25 cellular contexts compared by ENCODE assay signal in genomic region chr14:77436042-77436441, GRCh38. TPM values are rescaled to one million over a fixed set of nuclear protein-coding genes. Genes with fewer than 3 reads are reported as not detected.
DNase-seq lines count a peak whose midpoint lies in the region; ATAC-seq, FAIRE-seq and TF ChIP-seq lines count a peak whose summit lies in the region.
"Had no signal": no experiment of that assay in that cellular context is flagged by ENCODE, and none has a peak within 500 bp of the region (broad histone marks: within the 10 kb centered on the region; RNA-seq: fewer than 3 reads in every experiment).

No MANE protein-coding gene starts in this region.

- TF ChIP-seq CTCF in SK-N-SH (IDR thresholded peaks at IDR 0.05), result no peak
- no peak for TF ChIP-seq CTCF in endothelial cell of umbilical vein (IDR thresholded peaks at IDR 0.05; ENCODE audit: extremely low read depth in 1 of 2, insufficient read depth in 1 of 2, low read depth in 1 of 2, low read length in 2 of 2)

- DNase-seq in SK-N-SH, result no peak
- DNase-seq in RKO (ENCODE audit: low spot score), result peak; percentile 41
- DNase-seq in endothelial cell of umbilical vein (ENCODE audit: low read depth, low spot score), result no peak
- DNase-seq in nucleus accumbens (lab: John Stamatoyannopoulos, UW), result no peak
- no peak for DNase-seq in RCC 7860 (ENCODE audit: low spot score)
- DNase-seq in aorta, result no peak
- DNase-seq: ACHN; BE2C; CD8-positive, alpha-beta memory T cell; DMS 273 treated with DMSO at 0.1 percent for 48 hours; DMS79; IMR-90; KG1; NCI-H1048; NCI-H1417; NCI-H1694; NCI-H2029 treated with DMSO at 0.1 percent for 48 hours; NCI-H446 treated with DMSO at 0.1 percent for 48 hours; NCI-H526 had no signal

- no peaks in the 10 kb centered on the region for H3K9me2 ChIP-seq in SK-N-SH

- no peak overlapping the region for H3K9ac ChIP-seq in SK-N-SH
- H3K9ac ChIP-seq in endothelial cell of umbilical vein (replicated peaks; ENCODE audit: extremely low read depth, insufficient read depth, low read length), result no peak overlapping the region

- H3K9me3 ChIP-seq in SK-N-SH, result no peaks in the 10 kb centered on the region
- H3K9me3 ChIP-seq in endothelial cell of umbilical vein (replicated peaks; ENCODE audit: control insufficient read depth, insufficient read depth, low read length), result no peaks in the 10 kb centered on the region
- no peaks in the 10 kb centered on the region for H3K9me3 ChIP-seq in aorta (ENCODE audit: control insufficient read depth, low read length)
- H3K9me3 ChIP-seq: BE2C, HAP-1 had no signal

- BruUV-seq in endothelial cell of umbilical vein (replicated peaks; lab: Mats Ljungman, UMichigan), result no TSS peak

- H3F3A ChIP-seq in SK-N-SH (replicated peaks; ENCODE audit: insufficient read depth), result peaks cover 14% of the 10 kb centered on the region

- no peak overlapping the region for H3K4me2 ChIP-seq in SK-N-SH
- H3K4me2 ChIP-seq in endothelial cell of umbilical vein (ENCODE audit: insufficient read depth, low read length), result no peak overlapping the region

- intact Hi-C loops in endothelial cell of umbilical vein (cut with micrococcal nuclease) (no loop called here), aorta (cut with DNase I) (no loop called here)

- peak; percentile 4 for FAIRE-seq in endothelial cell of umbilical vein (lab: Jason Lieb, UNC)
- FAIRE-seq in RCC 7860 (lab: Jason Lieb, UNC), result no peak

- H3K4me1 ChIP-seq in SK-N-SH (ENCODE audit: control insufficient read depth in 1 of 2, insufficient read depth in 2 of 2, low read depth in 1 of 2, low read length in 1 of 2), result no peaks in the 10 kb centered on the region
- H3K4me1 ChIP-seq in endothelial cell of umbilical vein (ENCODE audit: control insufficient read depth, extremely low read depth, insufficient read depth, low read length), result no peaks in the 10 kb centered on the region
- no peaks in the 10 kb centered on the region for H3K4me1 ChIP-seq in aorta (ENCODE audit: control insufficient read depth in 1 of 2, insufficient read depth in 2 of 2, low read length in 2 of 2)
- H3K4me1 ChIP-seq: BE2C, HAP-1 had no signal

- H3K36me3 ChIP-seq in SK-N-SH (replicated peaks in 1 of 2; ENCODE audit: control insufficient read depth in 1 of 2, insufficient read depth in 2 of 2, low read length in 1 of 2), result peaks cover 63 to 71% of the 10 kb centered on the region in 2 experiments
- H3K36me3 ChIP-seq in endothelial cell of umbilical vein (ENCODE audit: control insufficient read depth in 2 of 2, extremely low read depth in 1 of 2, insufficient read depth in 2 of 2, low read length in 2 of 2), result peaks cover 8 to 10% of the 10 kb centered on the region in 2 experiments
- peaks cover 3 to 11% of the 10 kb centered on the region in 2 donors for H3K36me3 ChIP-seq in aorta (ENCODE audit: control insufficient read depth in 1 of 2, insufficient read depth in 2 of 2, low read length in 1 of 2)

- no peaks in the 10 kb centered on the region for H3K9me1 ChIP-seq in endothelial cell of umbilical vein (replicated peaks; ENCODE audit: control insufficient read depth, extremely low read depth, insufficient read depth, low read length)

- H3K4me3 ChIP-seq in SK-N-SH (ENCODE audit: low read depth in 2 of 2, low read length in 1 of 2) (no peak overlapping the region), endothelial cell of umbilical vein (replicated peaks in 1 of 3; ENCODE audit: insufficient read depth in 1 of 3, low read depth in 1 of 3, low read length in 3 of 3) (no peak overlapping the region), aorta (ENCODE audit: low read length in 2 of 2) (no peak overlapping the region)
- H3K4me3 ChIP-seq: HAP-1 had no signal

- H3K79me2 ChIP-seq in SK-N-SH (ENCODE audit: insufficient read depth) (no peaks in the 10 kb centered on the region), endothelial cell of umbilical vein (ENCODE audit: control insufficient read depth, insufficient read depth, low read length) (no peaks in the 10 kb centered on the region)

- TF ChIP-seq EP300 in SK-N-SH (IDR thresholded peaks at IDR 0.05; ENCODE audit: borderline replicate concordance in 1 of 2, low read depth in 1 of 2, low read length in 1 of 2), result no peak

- no peak overlapping the region for H3K27ac ChIP-seq in SK-N-SH (ENCODE audit: low read depth in 2 of 2, low read length in 1 of 2)
- no peak overlapping the region for H3K27ac ChIP-seq in endothelial cell of umbilical vein (ENCODE audit: insufficient read depth, low read depth, low read length)
- H3K27ac ChIP-seq in aorta (ENCODE audit: low read depth in 1 of 2, low read length in 2 of 2), result no peak overlapping the region
- H3K27ac ChIP-seq: 22Rv1 had no signal

- no peak for TF ChIP-seq POLR2A in endothelial cell of umbilical vein (IDR thresholded peaks at IDR 0.05; ENCODE audit: low read depth, low read length)

- dilution Hi-C loops in endothelial cell of umbilical vein (cut with MboI; ENCODE audit: extremely low pct_ligation_motif_present, low sequenced_read_pairs), result no loop called here

- POLR2A ChIA-PET in SK-N-SH (lab: Yijun Ruan, JAX) (no interaction called here), endothelial cell of umbilical vein (lab: Charles Lee) (no interaction called here)

- 96% methylated on average over 3 of the region's 3 CpGs for WGBS in SK-N-SH (ENCODE audit: low lambda C conversion rate)
- WGBS in aorta, 2 donors, result 96 to 100% methylated on average over 3 of the region's 3 CpGs

- no peak for TF ChIP-seq RAD21 in SK-N-SH (IDR thresholded peaks at IDR 0.05; ENCODE audit: low read length)

- H3K27me3 ChIP-seq in SK-N-SH (ENCODE audit: insufficient read depth), result no peaks in the 10 kb centered on the region
- H3K27me3 ChIP-seq in endothelial cell of umbilical vein (ENCODE audit: control insufficient read depth in 2 of 2, insufficient read depth in 2 of 2, low read length in 2 of 2), result no peaks in the 10 kb centered on the region
- H3K27me3 ChIP-seq in aorta (ENCODE audit: control insufficient read depth in 1 of 2, insufficient read depth in 2 of 2, low read length in 1 of 2), result no peaks in the 10 kb centered on the region
- H3K27me3 ChIP-seq: BE2C had no signal

- H2AFZ ChIP-seq in SK-N-SH (ENCODE audit: low read depth) (no peak overlapping the region), endothelial cell of umbilical vein (ENCODE audit: low read depth, low read length) (no peak overlapping the region)

- H4K20me1 ChIP-seq in SK-N-SH (ENCODE audit: insufficient read depth), result no peaks in the 10 kb centered on the region
- H4K20me1 ChIP-seq in endothelial cell of umbilical vein (replicated peaks; ENCODE audit: control insufficient read depth, extremely low read depth, insufficient read depth, low read length), result no peaks in the 10 kb centered on the region

- ATAC-seq in SK-N-SH treated with all-trans-retinoic acid at 6 μM for 48 hours (no peak), aorta (ENCODE audit: low FRiP score) (no peak)
- ATAC-seq: Panc1 had no signal

- CTCF ChIA-PET in SK-N-SH (lab: Yijun Ruan, JAX) (interaction anchor here (1.6 kb wide), 1 partner anchor 23 kb away, joined by 5 read pairs; no protein-coding TSS in a partner anchor), endothelial cell of umbilical vein (lab: Charles Lee) (no interaction called here)

RNA-seq across cellular contexts. Expression of gene NOXRED1, which starts 12.7 kb away (rescaled TPM):
- polyA plus RNA-seq in SK-N-SH (2012; rRNA removed), result 0.21 and 0.37 TPM in 2 replicates
- 0.03 and 0.08 TPM in 2 replicates for polyA plus RNA-seq in SK-N-SH (2012; cell fraction: cytosol; rRNA removed)
- polyA plus RNA-seq in SK-N-SH (2012; cell fraction: nucleus; rRNA removed), result 0.72 and 1.3 TPM in 2 replicates
- total RNA-seq in endothelial cell of umbilical vein, result 0.33 and 0.48 TPM in 2 replicates
- polyA plus RNA-seq in endothelial cell of umbilical vein, result 0.03 and 0.15 TPM in 2 replicates
- polyA plus RNA-seq in endothelial cell of umbilical vein (2011; cell fraction: cytosol; rRNA removed), result not detected in 2 replicates
- polyA plus RNA-seq in endothelial cell of umbilical vein (2011; cell fraction: nucleus; rRNA removed), result 0.39 and 0.42 TPM in 2 replicates
- 0.10 and 0.17 TPM in 2 replicates for polyA plus RNA-seq in endothelial cell of umbilical vein (2012)
- polyA minus RNA-seq in endothelial cell of umbilical vein, result 0.15 and 0.74 TPM in 2 replicates
- polyA minus RNA-seq in endothelial cell of umbilical vein (2011; cell fraction: cytosol; rRNA and poly(A)+ RNA removed), result not detected
- polyA minus RNA-seq in endothelial cell of umbilical vein (2011; cell fraction: nucleus; rRNA and poly(A)+ RNA removed), result 0.19 and 0.24 TPM in 2 replicates
- total RNA-seq in aorta, result 1 to 10 TPM in 1 of 2 donors, under 1 TPM in 1; 0.32 to 1.0 TPM
- polyA plus RNA-seq in aorta, result under 1 TPM in 1 of 2 donors, not detected in 1; 0.13 TPM
- total RNA-seq: G401 had no signal
- polyA plus RNA-seq: CD14-positive monocyte; CD8-positive, alpha-beta memory T cell had no signal

RNA-seq across cellular contexts. Expression of gene VIPAS39, which starts 21.4 kb away (rescaled TPM):
- polyA plus RNA-seq in SK-N-SH (2012; rRNA removed) (20.8 and 29.2 TPM in 2 replicates), endothelial cell of umbilical vein (28.2 and 28.4 TPM in 2 replicates), aorta (10 to 100 TPM in 1 of 2 donors, 1 to 10 TPM in 1; 6.1 to 17.3 TPM)
- polyA plus RNA-seq in SK-N-SH (2012; cell fraction: cytosol; rRNA removed), result 22.3 and 23.3 TPM in 2 replicates
- 28.1 and 45.4 TPM in 2 replicates for polyA plus RNA-seq in SK-N-SH (2012; cell fraction: nucleus; rRNA removed)
- total RNA-seq in endothelial cell of umbilical vein (22.2 and 24.2 TPM in 2 replicates), aorta (10 to 100 TPM; 13.4 to 17.0 TPM)
- polyA plus RNA-seq in endothelial cell of umbilical vein (2011; cell fraction: cytosol; rRNA removed), result 25.9 and 28.4 TPM in 2 replicates
- polyA plus RNA-seq in endothelial cell of umbilical vein (2011; cell fraction: nucleus; rRNA removed), result 51.9 and 54.2 TPM in 2 replicates
- 22.2 and 25.4 TPM in 2 replicates for polyA plus RNA-seq in endothelial cell of umbilical vein (2012)
- 39.9 and 43.9 TPM in 2 replicates for polyA minus RNA-seq in endothelial cell of umbilical vein
- polyA minus RNA-seq in endothelial cell of umbilical vein (2011; cell fraction: cytosol; rRNA and poly(A)+ RNA removed), result 6.9 TPM
- polyA minus RNA-seq in endothelial cell of umbilical vein (2011; cell fraction: nucleus; rRNA and poly(A)+ RNA removed), result 20.4 and 30.6 TPM in 2 replicates

RNA-seq across cellular contexts. Expression of gene AHSA1, which starts 21.9 kb away (rescaled TPM):
- polyA plus RNA-seq in SK-N-SH (2012; rRNA removed) (366 and 439 TPM in 2 replicates), endothelial cell of umbilical vein (118 and 122 TPM in 2 replicates), aorta (10 to 100 TPM; 77.2 to 93.7 TPM)
- 486 and 518 TPM in 2 replicates for polyA plus RNA-seq in SK-N-SH (2012; cell fraction: cytosol; rRNA removed)
- 107 and 186 TPM in 2 replicates for polyA plus RNA-seq in SK-N-SH (2012; cell fraction: nucleus; rRNA removed)
- total RNA-seq in endothelial cell of umbilical vein (158 and 166 TPM in 2 replicates), aorta (100 to 1,000 TPM in 1 of 2 donors, 10 to 100 TPM in 1; 66.5 to 110 TPM)
- 182 and 189 TPM in 2 replicates for polyA plus RNA-seq in endothelial cell of umbilical vein (2011; cell fraction: cytosol; rRNA removed)
- 89.2 and 105 TPM in 2 replicates for polyA plus RNA-seq in endothelial cell of umbilical vein (2011; cell fraction: nucleus; rRNA removed)
- 130 and 158 TPM in 2 replicates for polyA plus RNA-seq in endothelial cell of umbilical vein (2012)
- 127 and 131 TPM in 2 replicates for polyA minus RNA-seq in endothelial cell of umbilical vein
- 89.9 TPM for polyA minus RNA-seq in endothelial cell of umbilical vein (2011; cell fraction: cytosol; rRNA and poly(A)+ RNA removed)
- 19.3 and 31.3 TPM in 2 replicates for polyA minus RNA-seq in endothelial cell of umbilical vein (2011; cell fraction: nucleus; rRNA and poly(A)+ RNA removed)

RNA-seq across cellular contexts. Expression of gene SAMD15, which starts 58.9 kb away (rescaled TPM):
- 1.7 and 3.0 TPM in 2 replicates for polyA plus RNA-seq in SK-N-SH (2012; rRNA removed)
- polyA plus RNA-seq in SK-N-SH (2012; cell fraction: cytosol; rRNA removed), result 2.4 and 3.1 TPM in 2 replicates
- polyA plus RNA-seq in SK-N-SH (2012; cell fraction: nucleus; rRNA removed), result 1.9 and 2.1 TPM in 2 replicates
- 0.65 and 1.1 TPM in 2 replicates for total RNA-seq in endothelial cell of umbilical vein
- 0.10 and 0.51 TPM in 2 replicates for polyA plus RNA-seq in endothelial cell of umbilical vein
- polyA plus RNA-seq in endothelial cell of umbilical vein (2011; cell fraction: cytosol; rRNA removed), result 0.40 and 0.48 TPM in 2 replicates
- 0.36 and 0.59 TPM in 2 replicates for polyA plus RNA-seq in endothelial cell of umbilical vein (2011; cell fraction: nucleus; rRNA removed)
- polyA plus RNA-seq in endothelial cell of umbilical vein (2012), result 0.40 and 0.63 TPM in 2 replicates
- polyA minus RNA-seq in endothelial cell of umbilical vein, result 0.47 TPM in 1 of 2 replicates, not detected in the other
- polyA minus RNA-seq in endothelial cell of umbilical vein (2011; cell fraction: cytosol; rRNA and poly(A)+ RNA removed), result 0.82 TPM
- 0.14 and 0.24 TPM in 2 replicates for polyA minus RNA-seq in endothelial cell of umbilical vein (2011; cell fraction: nucleus; rRNA and poly(A)+ RNA removed)
- under 1 TPM; 0.42 to 0.71 TPM for total RNA-seq in aorta
- polyA plus RNA-seq in aorta, result 1 to 10 TPM in 1 of 2 donors, under 1 TPM in 1; 0.36 to 7.4 TPM

RNA-seq across cellular contexts. Expression of gene TMED8, which starts 59.1 kb away (rescaled TPM):
- 2.3 and 3.2 TPM in 2 replicates for polyA plus RNA-seq in SK-N-SH (2012; rRNA removed)
- 3.1 TPM in 2 replicates for polyA plus RNA-seq in SK-N-SH (2012; cell fraction: cytosol; rRNA removed)
- polyA plus RNA-seq in SK-N-SH (2012; cell fraction: nucleus; rRNA removed), result 2.6 and 4.0 TPM in 2 replicates
- 12.6 and 13.5 TPM in 2 replicates for total RNA-seq in endothelial cell of umbilical vein
- polyA plus RNA-seq in endothelial cell of umbilical vein, result 4.4 and 5.2 TPM in 2 replicates
- 5.0 and 5.1 TPM in 2 replicates for polyA plus RNA-seq in endothelial cell of umbilical vein (2011; cell fraction: cytosol; rRNA removed)
- 6.1 and 7.1 TPM in 2 replicates for polyA plus RNA-seq in endothelial cell of umbilical vein (2011; cell fraction: nucleus; rRNA removed)
- polyA plus RNA-seq in endothelial cell of umbilical vein (2012), result 6.8 and 9.1 TPM in 2 replicates
- 14.6 and 15.8 TPM in 2 replicates for polyA minus RNA-seq in endothelial cell of umbilical vein
- polyA minus RNA-seq in endothelial cell of umbilical vein (2011; cell fraction: cytosol; rRNA and poly(A)+ RNA removed), result 9.4 TPM
- 5.1 and 7.3 TPM in 2 replicates for polyA minus RNA-seq in endothelial cell of umbilical vein (2011; cell fraction: nucleus; rRNA and poly(A)+ RNA removed)
- 1 to 10 TPM; 8.0 to 9.4 TPM for total RNA-seq in aorta
- 1 to 10 TPM; 2.5 to 4.0 TPM for polyA plus RNA-seq in aorta
